Comparison of ENCODE assay signal across 9 cellular contexts in the genomic region with DNA sequence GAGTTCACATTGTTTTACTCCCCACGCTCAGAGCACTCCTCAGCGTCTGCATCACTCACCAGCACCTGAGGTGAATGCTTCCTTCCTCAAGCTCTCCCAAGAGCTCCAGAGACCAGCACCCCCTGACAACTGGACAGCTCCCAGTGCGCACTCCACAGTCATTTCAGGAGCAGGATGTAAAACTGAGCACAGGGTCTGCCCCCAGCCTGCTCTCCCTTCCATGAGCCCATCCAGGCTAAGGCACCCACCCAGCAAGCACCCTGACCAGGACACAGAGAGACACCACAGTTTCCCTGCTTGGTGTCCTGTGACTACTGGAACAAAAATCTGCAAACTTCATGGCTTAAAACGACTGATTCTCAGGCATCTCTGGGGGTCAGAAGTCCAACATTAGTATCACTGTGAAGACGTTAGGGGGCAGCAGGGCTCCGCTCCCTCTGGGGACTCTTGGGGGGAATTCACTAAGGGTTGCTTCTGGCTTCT. TPM values are rescaled to one million over a fixed set of nuclear protein-coding genes. Genes with fewer than 3 reads are reported as not detected.
DNase-seq lines count a peak whose midpoint lies in the region; ATAC-seq and TF ChIP-seq lines count a peak whose summit lies in the region.
"Had no signal": no experiment of that assay in that cellular context is flagged by ENCODE, and none has a peak within 500 bp of the region (broad histone marks: within the 10 kb centered on the region; RNA-seq: fewer than 3 reads in every experiment).

No MANE protein-coding gene starts in this region.

- DNase-seq in GM03348 (ENCODE audit: low spot score) (peak; percentile 31), LNCaP clone FGC (ENCODE audit: low read depth) (peak; percentile 25), astrocyte of the hippocampus (ENCODE audit: low read depth, low spot score) (peak; percentile 70), mucosa of gallbladder (ENCODE audit: low spot score) (peak; percentile 36)
- DNase-seq in stimulated activated naive CD4-positive, alpha-beta T cell treated with Interleukin-2 at 50 U/mL for 16 hours (lab: John Stamatoyannopoulos, UW), result no peak

- TF ChIP-seq CTCF in LNCaP clone FGC (IDR thresholded peaks at IDR 0.05; ENCODE audit: control insufficient read depth, extremely low read depth, insufficient read depth), result peak; percentile 24; the same call in 1 of the 2 replicates

- ATAC-seq in GM18858 (IDR thresholded peaks at IDR 0.05; ENCODE audit: unreplicated experiment), result no peak
- no peak for ATAC-seq in GM18511 (IDR thresholded peaks at IDR 0.05; ENCODE audit: unreplicated experiment)
- ATAC-seq in GM19035 (IDR thresholded peaks at IDR 0.05; ENCODE audit: unreplicated experiment), result no peak

- H3K4me3 ChIP-seq in LNCaP clone FGC (ENCODE audit: low read depth, low read length), result no peak overlapping the region
- H3K4me3 ChIP-seq: adrenal gland had no signal

RNA-seq across cellular contexts. Expression of a gene that starts 3.3 kb away (rescaled TPM):
- total RNA-seq in mucosa of gallbladder, result not detected

RNA-seq across cellular contexts. Expression of a gene that starts 24.6 kb away (rescaled TPM):
- total RNA-seq in mucosa of gallbladder, result not detected
- total RNA-seq: adrenal gland had no signal

RNA-seq across cellular contexts. Expression of a gene that starts 36.8 kb away (rescaled TPM):
- total RNA-seq in mucosa of gallbladder, result 29.1 TPM
- total RNA-seq: adrenal gland had no signal

RNA-seq across cellular contexts. Expression of a gene that starts 53.6 kb away (rescaled TPM):
- total RNA-seq in mucosa of gallbladder, result not detected
- total RNA-seq: adrenal gland had no signal

RNA-seq across cellular contexts. Expression of a gene that starts 55.3 kb away (rescaled TPM):
- not detected for total RNA-seq in mucosa of gallbladder
- total RNA-seq: adrenal gland had no signal
